16 cellular contexts compared by ENCODE assay signal in the genomic region with DNA sequence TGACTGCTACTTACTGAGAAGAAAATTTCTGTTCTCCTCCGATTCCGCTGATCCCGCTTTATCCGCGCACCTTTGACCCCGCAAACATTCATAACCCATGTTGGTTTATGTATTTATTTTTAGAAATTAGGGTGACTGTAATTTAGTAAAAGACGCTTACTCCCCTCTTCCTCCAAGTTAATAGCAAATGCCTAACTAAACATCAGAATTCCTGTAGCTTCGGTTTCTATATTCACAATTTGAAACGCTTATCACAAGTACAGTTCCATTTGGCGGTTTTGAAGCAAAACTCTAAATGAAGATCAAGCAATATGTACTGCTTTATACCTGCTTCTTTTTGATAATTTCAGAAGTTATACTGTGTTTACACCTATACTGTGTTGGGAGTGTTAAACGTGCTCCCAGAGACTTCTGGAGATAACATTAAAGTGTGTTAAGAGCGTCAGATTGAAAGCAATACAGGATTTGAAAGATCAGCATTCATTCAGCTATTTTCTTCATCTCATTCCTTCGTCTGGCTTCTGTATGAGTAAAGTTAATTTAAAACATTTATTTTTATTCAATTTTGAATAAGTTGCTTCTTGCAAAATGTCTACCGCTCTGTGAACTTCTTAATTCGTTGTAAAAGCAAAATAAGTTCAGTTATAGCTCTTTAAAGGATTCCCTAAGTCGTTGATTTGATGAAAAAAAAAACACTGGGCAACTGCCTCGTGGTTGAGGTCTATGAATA. TPM values are rescaled to one million over a fixed set of nuclear protein-coding genes. Genes with fewer than 3 reads are reported as not detected.
A peak's percentile ranks its signal among the peaks of the same experiment; 100 is the strongest.
DNase-seq lines count a peak whose midpoint lies in the region; ATAC-seq, FAIRE-seq and TF ChIP-seq lines count a peak whose summit lies in the region.
"Had no signal": no experiment of that assay in that cellular context is flagged by ENCODE, and none has a peak within 500 bp of the region (broad histone marks: within the 10 kb centered on the region; RNA-seq: fewer than 3 reads in every experiment).

No MANE protein-coding gene starts in this region.

- H2AFZ ChIP-seq in endothelial cell of umbilical vein (ENCODE audit: low read depth, low read length) = no peak overlapping the region
- H2AFZ ChIP-seq: parathyroid adenoma had no signal

- no peak overlapping the region for H3K4me2 ChIP-seq in endothelial cell of umbilical vein (ENCODE audit: insufficient read depth, low read length)

- H3K9me1 ChIP-seq in endothelial cell of umbilical vein (replicated peaks; ENCODE audit: control insufficient read depth, extremely low read depth, insufficient read depth, low read length) = no peaks in the 10 kb centered on the region

- no peaks in the 10 kb centered on the region for H3K9me3 Mint-ChIP-seq in neural crest cell
- H3K9me3 Mint-ChIP-seq: CD8-positive, alpha-beta T cell had no signal

- DNase-seq in NCI-H82 (lab: John Stamatoyannopoulos, UW) (peak; percentile 27), endothelial cell of umbilical vein (ENCODE audit: low read depth, low spot score) (peak; percentile 62), neural crest cell (ENCODE audit: low read depth, low spot score) (no peak), NCI-H1417 (lab: John Stamatoyannopoulos, UW) (no peak), HuH-7 (ENCODE audit: low spot score) (no peak), SW480 (ENCODE audit: low spot score) (no peak)
- DNase-seq: CD8-positive, alpha-beta T cell; islet precursor cell; NCI-H146; uterus had no signal

- dilution Hi-C loops in endothelial cell of umbilical vein (cut with MboI; ENCODE audit: extremely low pct_ligation_motif_present, low sequenced_read_pairs) = no loop called here

- H3K9ac ChIP-seq in ES-I3 (ENCODE audit: low read depth, low read length) (peak overlapping the region; percentile 66; the same call in 1 of the 2 replicates), endothelial cell of umbilical vein (replicated peaks; ENCODE audit: extremely low read depth, insufficient read depth, low read length) (no peak overlapping the region)
- H3K9ac ChIP-seq: parathyroid adenoma had no signal

- no peak for FAIRE-seq in endothelial cell of umbilical vein (lab: Jason Lieb, UNC)

- no peak for TF ChIP-seq POLR2A in endothelial cell of umbilical vein (IDR thresholded peaks at IDR 0.05; ENCODE audit: low read depth, low read length)

- H3K9me3 ChIP-seq in ES-I3 (ENCODE audit: control insufficient read depth, insufficient read depth, low read length) (no peaks in the 10 kb centered on the region), endothelial cell of umbilical vein (replicated peaks; ENCODE audit: control insufficient read depth, insufficient read depth, low read length) (no peaks in the 10 kb centered on the region)
- H3K9me3 ChIP-seq: uterus had no signal

- H3K4me1 ChIP-seq in ES-I3 (ENCODE audit: insufficient read depth, low read length) = no peaks in the 10 kb centered on the region
- H3K4me1 ChIP-seq in endothelial cell of umbilical vein (ENCODE audit: control insufficient read depth, extremely low read depth, insufficient read depth, low read length) = peaks cover 16% of the 10 kb centered on the region
- H3K4me1 ChIP-seq: parathyroid adenoma, uterus had no signal

- H3K36me3 ChIP-seq in ES-I3 (ENCODE audit: insufficient read depth, low read length) = no peaks in the 10 kb centered on the region
- H3K36me3 ChIP-seq in endothelial cell of umbilical vein (ENCODE audit: control insufficient read depth in 2 of 2, extremely low read depth in 1 of 2, insufficient read depth in 2 of 2, low read length in 2 of 2) = no peaks in the 10 kb centered on the region
- H3K36me3 ChIP-seq: uterus had no signal

- no peak overlapping the region for H3K27ac ChIP-seq in endothelial cell of umbilical vein (ENCODE audit: insufficient read depth, low read depth, low read length)
- H3K27ac ChIP-seq: HL-60, parathyroid adenoma, uterus had no signal

- POLR2A ChIA-PET in endothelial cell of umbilical vein (lab: Charles Lee) = no interaction called here

- intact Hi-C loops in endothelial cell of umbilical vein (cut with micrococcal nuclease) = loop anchor here (5.0 to 10.0 kb wide), 4 partner anchors 197 to 574 kb away; a partner anchor contains a TSS

- BruUV-seq in endothelial cell of umbilical vein (replicated peaks; lab: Mats Ljungman, UMichigan) = no TSS peak

- no peaks in the 10 kb centered on the region for H3K79me2 ChIP-seq in endothelial cell of umbilical vein (ENCODE audit: control insufficient read depth, insufficient read depth, low read length)
- H3K79me2 ChIP-seq: parathyroid adenoma had no signal

- peaks cover 76 to 99% of the 10 kb centered on the region in 2 experiments for H3K27me3 ChIP-seq in endothelial cell of umbilical vein (ENCODE audit: control insufficient read depth in 2 of 2, insufficient read depth in 2 of 2, low read length in 2 of 2)

- H4K20me1 ChIP-seq in endothelial cell of umbilical vein (replicated peaks; ENCODE audit: control insufficient read depth, extremely low read depth, insufficient read depth, low read length) = no peaks in the 10 kb centered on the region

- no peak for ATAC-seq in GM21360 (IDR thresholded peaks at IDR 0.05; ENCODE audit: unreplicated experiment)
- ATAC-seq: CD8-positive, alpha-beta T cell; esophagus mucosa had no signal

- no peak for TF ChIP-seq CTCF in endothelial cell of umbilical vein (IDR thresholded peaks at IDR 0.05; ENCODE audit: extremely low read depth in 1 of 2, insufficient read depth in 1 of 2, low read depth in 1 of 2, low read length in 2 of 2)
- TF ChIP-seq CTCF in neural crest cell (conservative IDR thresholded peaks at IDR 0.05) = no peak

- H3K27me3 Mint-ChIP-seq in neural crest cell (ENCODE audit: low read depth) = peaks cover 98% of the 10 kb centered on the region

- H3K4me3 ChIP-seq in endothelial cell of umbilical vein (replicated peaks in 1 of 3; ENCODE audit: insufficient read depth in 1 of 3, low read depth in 1 of 3, low read length in 3 of 3) = no peak overlapping the region

- H3K4me3 Mint-ChIP-seq in neural crest cell = peak overlapping the region; percentile 18
- H3K4me3 Mint-ChIP-seq: CD8-positive, alpha-beta T cell had no signal

- no peak overlapping the region for H3K27ac Mint-ChIP-seq in neural crest cell (ENCODE audit: unreplicated experiment)
- H3K27ac Mint-ChIP-seq: CD8-positive, alpha-beta T cell had no signal

- H3K4me1 Mint-ChIP-seq in neural crest cell = peaks cover 29% of the 10 kb centered on the region

- CTCF ChIA-PET in endothelial cell of umbilical vein (lab: Charles Lee) = interaction anchor here (0.9 to 1.2 kb wide), 4 partner anchors 8 to 575 kb away, joined by 3 to 4 read pairs (median 3); no protein-coding TSS in a partner anchor

- no peaks in the 10 kb centered on the region for H3K36me3 Mint-ChIP-seq in neural crest cell (ENCODE audit: low read depth)
- H3K36me3 Mint-ChIP-seq: CD8-positive, alpha-beta T cell had no signal

TF ChIP-seq in endothelial cell of umbilical vein, 7 proteins besides CTCF, POLR2A, EP300 and RAD21:
- TF ChIP-seq MYC (IDR thresholded peaks at IDR 0.05; ENCODE audit: low read depth, low read length) (no peak), EZH2 (IDR thresholded peaks at IDR 0.05; ENCODE audit: borderline replicate concordance, low read depth, low read length, severe bottlenecking) (peak; percentile 81), GATA2 (IDR thresholded peaks at IDR 0.05; ENCODE audit: insufficient read depth, insufficient read length, low read depth, low read length) (no peak), FOS (IDR thresholded peaks at IDR 0.05; ENCODE audit: borderline replicate concordance, insufficient read depth, low read length) (no peak), JUN (IDR thresholded peaks at IDR 0.05; ENCODE audit: borderline replicate concordance, insufficient read depth, insufficient read length, low read depth) (no peak), POLR2AphosphoS5 (IDR thresholded peaks at IDR 0.05; ENCODE audit: insufficient read depth, low read depth, low read length) (no peak)
- TF ChIP-seq, protein P1, sequence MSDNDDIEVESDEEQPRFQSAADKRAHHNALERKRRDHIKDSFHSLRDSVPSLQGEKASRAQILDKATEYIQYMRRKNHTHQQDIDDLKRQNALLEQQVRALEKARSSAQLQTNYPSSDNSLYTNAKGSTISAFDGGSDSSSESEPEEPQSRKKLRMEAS (IDR thresholded peaks at IDR 0.05; ENCODE audit: insufficient read depth, insufficient read length) = no peak

RNA-seq across cellular contexts. Expression of a gene that starts 2.4 kb away (rescaled TPM):
- total RNA-seq in endothelial cell of umbilical vein = 0.04 TPM in 1 of 2 replicates, not detected in the other
- 0.02 and 0.26 TPM in 2 replicates for polyA plus RNA-seq in endothelial cell of umbilical vein
- polyA plus RNA-seq in endothelial cell of umbilical vein (2011; cell fraction: cytosol; rRNA removed) = 0.04 TPM in 1 of 2 replicates, not detected in the other
- 0.40 and 0.66 TPM in 2 replicates for polyA plus RNA-seq in endothelial cell of umbilical vein (2011; cell fraction: nucleus; rRNA removed)
- polyA plus RNA-seq in endothelial cell of umbilical vein (2012) = not detected in 2 replicates
- not detected in 2 replicates for polyA minus RNA-seq in endothelial cell of umbilical vein
- polyA minus RNA-seq in endothelial cell of umbilical vein (2011; cell fraction: cytosol; rRNA and poly(A)+ RNA removed) = 0.20 TPM
- 0.10 TPM in 1 of 2 replicates, not detected in the other for polyA minus RNA-seq in endothelial cell of umbilical vein (2011; cell fraction: nucleus; rRNA and poly(A)+ RNA removed)
- 0.07 and 0.37 TPM in 2 replicates for total RNA-seq in neural crest cell
- total RNA-seq: CD8-positive, alpha-beta T cell; T-helper 2 cell treated with Interferon-gamma antibody and Interleukin-4, amounts not matched to agents 100 ng/mL and 5 ng/mL, for 36 hours had no signal

RNA-seq across cellular contexts. Expression of a gene that starts 54.9 kb away (rescaled TPM):
- total RNA-seq in endothelial cell of umbilical vein (26.5 TPM in 2 replicates), neural crest cell (0.93 and 1.7 TPM in 2 replicates)
- 34.7 and 36.4 TPM in 2 replicates for polyA plus RNA-seq in endothelial cell of umbilical vein
- polyA plus RNA-seq in endothelial cell of umbilical vein (2011; cell fraction: cytosol; rRNA removed) = 33.3 and 34.3 TPM in 2 replicates
- polyA plus RNA-seq in endothelial cell of umbilical vein (2011; cell fraction: nucleus; rRNA removed) = 7.6 and 9.2 TPM in 2 replicates
- 35.8 and 39.6 TPM in 2 replicates for polyA plus RNA-seq in endothelial cell of umbilical vein (2012)
- polyA minus RNA-seq in endothelial cell of umbilical vein = 42.2 and 53.6 TPM in 2 replicates
- polyA minus RNA-seq in endothelial cell of umbilical vein (2011; cell fraction: cytosol; rRNA and poly(A)+ RNA removed) = 12.7 TPM
- polyA minus RNA-seq in endothelial cell of umbilical vein (2011; cell fraction: nucleus; rRNA and poly(A)+ RNA removed) = 2.7 and 3.4 TPM in 2 replicates
- total RNA-seq: CD8-positive, alpha-beta T cell; T-helper 2 cell treated with Interferon-gamma antibody and Interleukin-4, amounts not matched to agents 100 ng/mL and 5 ng/mL, for 36 hours had no signal

Comparison
In these comparisons a context has a peak if more than half of its experiments do, and no peak if none do; other contexts are left out.
1. DNase-seq: peak in NCI-H82 (single experiment) and endothelial cell of umbilical vein (single experiment); none in neural crest cell (single experiment), NCI-H1417 (0 of 3), HuH-7 (single experiment) and SW480 (single experiment).
2. RNA of a gene that starts 54.9 kb away (total RNA-seq): 26.5 TPM in endothelial cell of umbilical vein; 0.93 to 1.7 TPM in neural crest cell; every median in the first group is over 10 times any median in the second.